ENCODE assay signal across 1 cellular context in genomic region chr15:26102988-26103387, GRCh38.
TF ChIP-seq lines count a peak whose summit lies in the region.

No MANE protein-coding gene starts in this region.

TF ChIP-seq in GM23338, 12 proteins besides CTCF, POLR2A, EP300 and RAD21 (continued from another document):
- TF ChIP-seq, protein P1, sequence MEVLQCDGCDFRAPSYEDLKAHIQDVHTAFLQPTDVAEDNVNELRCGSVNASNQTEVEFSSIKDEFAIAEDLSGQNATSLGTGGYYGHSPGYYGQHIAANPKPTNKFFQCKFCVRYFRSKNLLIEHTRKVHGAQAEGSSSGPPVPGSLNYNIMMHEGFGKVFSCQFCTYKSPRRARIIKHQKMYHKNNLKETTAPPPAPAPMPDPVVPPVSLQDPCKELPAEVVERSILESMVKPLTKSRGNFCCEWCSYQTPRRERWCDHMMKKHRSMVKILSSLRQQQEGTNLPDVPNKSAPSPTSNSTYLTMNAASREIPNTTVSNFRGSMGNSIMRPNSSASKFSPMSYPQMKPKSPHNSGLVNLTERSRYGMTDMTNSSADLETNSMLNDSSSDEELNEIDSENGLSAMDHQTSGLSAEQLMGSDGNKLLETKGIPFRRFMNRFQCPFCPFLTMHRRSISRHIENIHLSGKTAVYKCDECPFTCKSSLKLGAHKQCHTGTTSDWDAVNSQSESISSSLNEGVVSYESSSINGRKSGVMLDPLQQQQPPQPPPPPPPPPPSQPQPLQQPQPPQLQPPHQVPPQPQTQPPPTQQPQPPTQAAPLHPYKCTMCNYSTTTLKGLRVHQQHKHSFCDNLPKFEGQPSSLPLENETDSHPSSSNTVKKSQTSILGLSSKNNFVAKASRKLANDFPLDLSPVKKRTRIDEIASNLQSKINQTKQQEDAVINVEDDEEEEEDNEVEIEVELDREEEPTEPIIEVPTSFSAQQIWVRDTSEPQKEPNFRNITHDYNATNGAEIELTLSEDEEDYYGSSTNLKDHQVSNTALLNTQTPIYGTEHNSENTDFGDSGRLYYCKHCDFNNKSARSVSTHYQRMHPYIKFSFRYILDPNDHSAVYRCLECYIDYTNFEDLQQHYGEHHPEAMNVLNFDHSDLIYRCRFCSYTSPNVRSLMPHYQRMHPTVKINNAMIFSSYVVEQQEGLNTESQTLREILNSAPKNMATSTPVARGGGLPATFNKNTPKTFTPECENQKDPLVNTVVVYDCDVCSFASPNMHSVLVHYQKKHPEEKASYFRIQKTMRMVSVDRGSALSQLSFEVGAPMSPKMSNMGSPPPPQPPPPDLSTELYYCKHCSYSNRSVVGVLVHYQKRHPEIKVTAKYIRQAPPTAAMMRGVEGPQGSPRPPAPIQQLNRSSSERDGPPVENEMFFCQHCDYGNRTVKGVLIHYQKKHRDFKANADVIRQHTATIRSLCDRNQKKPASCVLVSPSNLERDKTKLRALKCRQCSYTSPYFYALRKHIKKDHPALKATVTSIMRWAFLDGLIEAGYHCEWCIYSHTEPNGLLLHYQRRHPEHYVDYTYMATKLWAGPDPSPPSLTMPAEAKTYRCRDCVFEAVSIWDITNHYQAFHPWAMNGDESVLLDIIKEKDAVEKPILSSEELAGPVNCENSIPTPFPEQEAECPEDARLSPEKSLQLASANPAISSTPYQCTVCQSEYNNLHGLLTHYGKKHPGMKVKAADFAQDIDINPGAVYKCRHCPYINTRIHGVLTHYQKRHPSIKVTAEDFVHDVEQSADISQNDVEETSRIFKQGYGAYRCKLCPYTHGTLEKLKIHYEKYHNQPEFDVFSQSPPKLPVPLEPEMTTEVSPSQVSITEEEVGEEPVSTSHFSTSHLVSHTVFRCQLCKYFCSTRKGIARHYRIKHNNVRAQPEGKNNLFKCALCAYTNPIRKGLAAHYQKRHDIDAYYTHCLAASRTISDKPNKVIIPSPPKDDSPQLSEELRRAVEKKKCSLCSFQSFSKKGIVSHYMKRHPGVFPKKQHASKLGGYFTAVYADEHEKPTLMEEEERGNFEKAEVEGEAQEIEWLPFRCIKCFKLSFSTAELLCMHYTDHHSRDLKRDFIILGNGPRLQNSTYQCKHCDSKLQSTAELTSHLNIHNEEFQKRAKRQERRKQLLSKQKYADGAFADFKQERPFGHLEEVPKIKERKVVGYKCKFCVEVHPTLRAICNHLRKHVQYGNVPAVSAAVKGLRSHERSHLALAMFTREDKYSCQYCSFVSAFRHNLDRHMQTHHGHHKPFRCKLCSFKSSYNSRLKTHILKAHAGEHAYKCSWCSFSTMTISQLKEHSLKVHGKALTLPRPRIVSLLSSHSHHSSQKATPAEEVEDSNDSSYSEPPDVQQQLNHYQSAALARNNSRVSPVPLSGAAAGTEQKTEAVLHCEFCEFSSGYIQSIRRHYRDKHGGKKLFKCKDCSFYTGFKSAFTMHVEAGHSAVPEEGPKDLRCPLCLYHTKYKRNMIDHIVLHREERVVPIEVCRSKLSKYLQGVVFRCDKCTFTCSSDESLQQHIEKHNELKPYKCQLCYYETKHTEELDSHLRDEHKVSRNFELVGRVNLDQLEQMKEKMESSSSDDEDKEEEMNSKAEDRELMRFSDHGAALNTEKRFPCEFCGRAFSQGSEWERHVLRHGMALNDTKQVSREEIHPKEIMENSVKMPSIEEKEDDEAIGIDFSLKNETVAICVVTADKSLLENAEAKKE (CRISPR knock-in tag; IDR thresholded peaks at IDR 0.05), result no peak
- TF ChIP-seq STAT1 (IDR thresholded peaks at IDR 0.05; ENCODE audit: unreplicated experiment) (no peak), ZNF331 (CRISPR knock-in tag; IDR thresholded peaks at IDR 0.05; ENCODE audit: low read depth) (no peak), ZNF114 (CRISPR knock-in tag; IDR thresholded peaks at IDR 0.05) (no peak), REST (IDR thresholded peaks at IDR 0.05; ENCODE audit: unreplicated experiment) (no peak)
